Comparison of ENCODE assay signal across 25 cellular contexts in genomic region chr13:28851422-28851821, GRCh38. TPM values are rescaled to one million over a fixed set of nuclear protein-coding genes. Genes with fewer than 3 reads are reported as not detected.
"Had no signal": no experiment of that assay in that cellular context is flagged by ENCODE, and none has a peak within 500 bp of the region (broad histone marks: within the 10 kb centered on the region; RNA-seq: fewer than 3 reads in every experiment).

No MANE protein-coding gene starts in this region.

- H3K27me3 ChIP-seq: gastrocnemius medialis, heart right ventricle, left lung had no signal

- H3K9me3 ChIP-seq: esophagus squamous epithelium, gastrocnemius medialis, heart right ventricle, left lung, lower lobe of right lung, mucosa of descending colon had no signal

- H3K4me1 ChIP-seq: esophagus squamous epithelium, gastrocnemius medialis, left lung, lower lobe of right lung had no signal

- DNase-seq: dermis blood vessel endothelial cell; dorsolateral prefrontal cortex; effector CD4-positive, alpha-beta T cell; effector memory CD4-positive, alpha-beta T cell; esophagus squamous epithelium; foreskin fibroblast; foreskin melanocyte; gastrocnemius medialis; glutamatergic neuron; head of caudate nucleus; heart right ventricle; hippocampal formation; left cardiac atrium; left lung; left ventricle myocardium superior; lower lobe of right lung; mesenchymal stem cell; mucosa of descending colon; naive B cell; naive thymus-derived CD8-positive, alpha-beta T cell had no signal

- H3K27ac ChIP-seq: coronary artery, esophagus squamous epithelium, gastrocnemius medialis, heart right ventricle, left lung, lower lobe of right lung had no signal

- ATAC-seq: gastrocnemius medialis; left cardiac atrium; left lung; left ventricle myocardium superior; lower lobe of right lung; mucosa of descending colon; naive thymus-derived CD8-positive, alpha-beta T cell had no signal

- H3K36me3 ChIP-seq: esophagus squamous epithelium, gastrocnemius medialis, heart right ventricle, left lung, lower lobe of right lung had no signal

- H3K4me3 ChIP-seq: coronary artery, dorsolateral prefrontal cortex, esophagus squamous epithelium, gastrocnemius medialis, heart right ventricle, left lung, lower lobe of right lung, mucosa of descending colon had no signal

RNA-seq across cellular contexts. Expression of gene MTUS2, which starts 31.3 kb away (rescaled TPM):
- total RNA-seq: dermis blood vessel endothelial cell; endothelial cell of umbilical vein; epithelial cell of proximal tubule; lung microvascular endothelial cell; mesenteric fat pad; naive thymus-derived CD8-positive, alpha-beta T cell had no signal
- polyA plus RNA-seq: endothelial cell of umbilical vein had no signal
